ENCODE assay signal across 8 cellular contexts in the genomic region with DNA sequence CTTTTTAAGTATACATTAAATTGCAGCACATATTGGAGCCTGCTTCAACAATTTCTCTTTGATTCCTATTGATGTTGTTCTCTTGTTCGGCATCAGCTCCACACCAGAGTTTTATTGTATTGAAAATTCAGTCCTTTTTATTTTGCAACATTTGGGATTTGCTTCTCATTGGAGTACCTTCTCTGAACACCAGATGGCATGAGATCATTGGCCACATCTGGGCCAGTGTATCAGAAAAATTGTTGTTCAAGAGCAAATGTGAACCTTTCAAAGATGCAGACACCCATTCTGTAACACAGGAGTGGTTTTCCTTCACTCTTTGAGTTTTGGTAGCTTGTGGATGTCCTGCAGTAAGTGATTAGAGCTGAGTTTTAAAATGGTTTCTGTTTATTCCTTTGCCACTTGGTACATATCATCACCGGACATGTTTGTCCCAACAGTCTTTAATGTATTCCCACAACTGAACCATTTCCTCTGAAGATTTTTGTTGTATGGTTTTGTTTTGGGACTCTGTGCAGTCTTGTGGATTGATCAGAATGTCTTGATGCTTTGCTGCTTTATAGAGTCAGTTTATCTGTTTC.
DNase-seq lines count a peak whose midpoint lies in the region; TF ChIP-seq lines count a peak whose summit lies in the region.

No MANE protein-coding gene starts in this region.

- no peak overlapping the region for H3K27ac ChIP-seq in substantia nigra (ENCODE audit: low read depth, low read length, poor library complexity, severe bottlenecking)

- H3K4me3 Mint-ChIP-seq in CD14-positive monocyte (no peak overlapping the region), neural crest cell (no peak overlapping the region)

- intact Hi-C loops in CD14-positive monocyte (cut with micrococcal nuclease), result no loop called here

- H3K36me3 Mint-ChIP-seq in CD14-positive monocyte (peaks cover 9 to 42% of the 10 kb centered on the region in 2 donors), neural crest cell (ENCODE audit: low read depth) (no peaks in the 10 kb centered on the region)

- no peak for DNase-seq in CD14-positive monocyte (ENCODE audit: low spot score)
- peak; percentile 14 for DNase-seq in GM20000 (ENCODE audit: low spot score)
- peak; percentile 3 for DNase-seq in NCI-H524 treated with DMSO at 0.1 percent for 48 hours (lab: John Stamatoyannopoulos, UW)
- DNase-seq in dermis microvascular lymphatic vessel endothelial cell (ENCODE audit: low read depth in 2 of 2), result peak; percentile 55 to 59
- DNase-seq in neural crest cell (ENCODE audit: low read depth, low spot score), result peak; percentile 20
- no peak for DNase-seq in substantia nigra (lab: John Stamatoyannopoulos, UW)
- DNase-seq in activated naive CD4-positive, alpha-beta T cell (lab: John Stamatoyannopoulos, UW), result no peak
- DNase-seq in NCI-H2029 treated with DMSO at 0.1 percent for 48 hours (lab: John Stamatoyannopoulos, UW), result no peak

- peaks cover 22% of the 10 kb centered on the region for H3K4me1 Mint-ChIP-seq in CD14-positive monocyte
- H3K4me1 Mint-ChIP-seq in neural crest cell, result peaks cover 13% of the 10 kb centered on the region

- H3K27me3 Mint-ChIP-seq in CD14-positive monocyte (ENCODE audit: low read depth in 3 of 3), result peaks cover 0 to 2% (median 2%) of the 10 kb centered on the region in 3 donors
- H3K27me3 Mint-ChIP-seq in neural crest cell (ENCODE audit: low read depth), result no peaks in the 10 kb centered on the region

- peaks cover 0 to 2% (median 0%) of the 10 kb centered on the region in 7 donors for H3K9me3 Mint-ChIP-seq in CD14-positive monocyte
- no peaks in the 10 kb centered on the region for H3K9me3 Mint-ChIP-seq in neural crest cell

- TF ChIP-seq CTCF in CD14-positive monocyte (IDR thresholded peaks at IDR 0.05) (peak; percentile 83), GM20000 (IDR thresholded peaks at IDR 0.05; ENCODE audit: extremely low read depth, missing control alignments) (peak; percentile 45), neural crest cell (conservative IDR thresholded peaks at IDR 0.05) (peak; percentile 80)

- no peak overlapping the region for H3K27ac Mint-ChIP-seq in CD14-positive monocyte
- H3K27ac Mint-ChIP-seq in neural crest cell (ENCODE audit: unreplicated experiment), result no peak overlapping the region

Comparison
In these comparisons a context has a peak if more than half of its experiments do, and no peak if none do; other contexts are left out.
1. DNase-seq: peak in GM20000 (single experiment), NCI-H524 treated with DMSO at 0.1 percent for 48 hours (single experiment), dermis microvascular lymphatic vessel endothelial cell (2 of 2) and neural crest cell (single experiment); none in CD14-positive monocyte (single experiment), substantia nigra (0 of 49), activated naive CD4-positive, alpha-beta T cell (0 of 4) and NCI-H2029 treated with DMSO at 0.1 percent for 48 hours (single experiment).
2. Peak in every context shown above with its lines, with median percentiles within 50 percentile points of each other: CTCF ChIP-seq.